14 cellular contexts compared by ENCODE assay signal in the genomic region with DNA sequence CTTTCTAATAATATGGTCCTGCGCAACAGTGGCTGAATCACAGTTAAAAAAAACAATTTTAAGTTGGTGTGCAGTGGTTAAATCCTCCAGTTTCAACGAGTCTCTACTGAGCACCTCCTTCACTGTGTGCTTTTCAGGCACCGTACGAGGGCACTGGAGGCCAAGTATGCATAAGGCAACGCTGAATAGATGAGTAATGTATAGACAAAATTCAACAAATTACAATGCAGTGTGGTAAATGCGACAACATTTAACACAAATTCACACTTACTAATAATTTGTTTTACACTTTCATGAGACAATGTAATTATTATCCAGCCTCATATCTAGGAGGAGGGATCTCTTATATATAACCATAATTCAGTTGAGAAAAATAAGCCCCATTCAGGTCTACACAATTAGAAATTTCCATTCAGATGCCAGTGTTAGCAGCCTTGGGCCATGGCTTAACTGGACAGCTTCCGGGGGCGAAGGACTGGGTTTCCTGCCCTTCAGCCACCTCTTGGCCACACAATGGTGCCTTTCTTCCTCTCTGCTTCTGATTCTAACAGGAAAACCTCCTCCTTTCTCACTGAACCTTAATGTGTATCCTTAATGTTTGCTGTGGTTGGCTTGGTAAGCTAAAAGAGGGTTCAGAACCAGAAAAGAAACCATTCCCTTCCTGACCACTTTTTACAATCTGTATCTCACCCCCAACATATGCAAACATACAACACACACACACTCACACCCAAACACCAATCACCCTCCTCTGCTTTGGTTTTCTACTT. TPM values are rescaled to one million over a fixed set of nuclear protein-coding genes. Genes with fewer than 3 reads are reported as not detected.
A peak's percentile ranks its signal among the peaks of the same experiment; 100 is the strongest.
DNase-seq lines count a peak whose midpoint lies in the region; ATAC-seq, FAIRE-seq and TF ChIP-seq lines count a peak whose summit lies in the region.
"Had no signal": no experiment of that assay in that cellular context is flagged by ENCODE, and none has a peak within 500 bp of the region (broad histone marks: within the 10 kb centered on the region; RNA-seq: fewer than 3 reads in every experiment).

No MANE protein-coding gene starts in this region.

- 81% methylated on average over 8 of the region's 8 CpGs for WGBS in prostate gland

- H3K4me3 ChIP-seq in SJCRH30 = no peak overlapping the region
- no peak overlapping the region for H3K4me3 ChIP-seq in prostate gland
- H3K4me3 ChIP-seq: adrenal gland had no signal

- no peaks in the 10 kb centered on the region for H3K9me3 Mint-ChIP-seq in natural killer cell
- H3K9me3 Mint-ChIP-seq: activated B cell treated with CpG ODN at 0.5 μM for 24 hours had no signal

- no peaks in the 10 kb centered on the region for H3K36me3 Mint-ChIP-seq in natural killer cell

- H3K4me1 Mint-ChIP-seq in natural killer cell = peaks cover 53 to 55% of the 10 kb centered on the region in 2 donors

- H3K27ac Mint-ChIP-seq in natural killer cell = peak overlapping the region in 1 of 2 donors; percentile 82
- H3K27ac Mint-ChIP-seq: activated B cell treated with CpG ODN at 0.5 μM for 24 hours, B cell had no signal

- no peak for TF ChIP-seq POLR2A in prostate gland (IDR thresholded peaks at IDR 0.05)

- intact Hi-C loops in natural killer cell (cut with micrococcal nuclease) (loop anchor here (10.0 kb wide), 2 partner anchors 387 to 453 kb away; partner anchors contain the start of genes UBE2V1 and ZNFX1), prostate gland (cut with DNase I) (no loop called here)

- peak overlapping the region; percentile 40 for H3K4me3 Mint-ChIP-seq in natural killer cell
- H3K4me3 Mint-ChIP-seq: activated B cell treated with CpG ODN at 0.5 μM for 24 hours, B cell had no signal

- H3K27ac ChIP-seq in SJCRH30 = no peak overlapping the region
- peak overlapping the region; percentile 15 for H3K27ac ChIP-seq in cingulate gyrus (ENCODE audit: low read depth, low read length)
- H3K27ac ChIP-seq in prostate gland = no peak overlapping the region

- peak; percentile 56 for FAIRE-seq in GM19239 (lab: Jason Lieb, UNC)

- no peaks in the 10 kb centered on the region for H3K27me3 Mint-ChIP-seq in natural killer cell (ENCODE audit: low read depth in 2 of 2)
- H3K27me3 Mint-ChIP-seq: activated B cell treated with CpG ODN at 0.5 μM for 24 hours, B cell had no signal

- TF ChIP-seq CTCF in natural killer cell (IDR thresholded peaks at IDR 0.05) (no peak), prostate gland (IDR thresholded peaks at IDR 0.05) (no peak)

- ATAC-seq in natural killer cell (peak; percentile 62 to 79 (median 74)), SK-N-SH treated with all-trans-retinoic acid at 6 μM for 48 hours (no peak), HG03039 (IDR thresholded peaks at IDR 0.05; ENCODE audit: unreplicated experiment) (no peak)
- ATAC-seq: HCT116 had no signal

- H3K36me3 ChIP-seq in SJCRH30 (peaks cover 4% of the 10 kb centered on the region), prostate gland (no peaks in the 10 kb centered on the region)
- H3K36me3 ChIP-seq: adrenal gland had no signal

- no peak for DNase-seq in GM19239 (ENCODE audit: insufficient read length, low spot score)
- DNase-seq in SJCRH30 = peak; percentile 33 to 71
- no peak for DNase-seq in natural killer cell
- no peak for DNase-seq in prostate gland (ENCODE audit: low spot score)
- DNase-seq: activated B cell treated with CpG ODN at 0.5 μM for 24 hours; activated T-cell treated with anti-CD3 and anti-CD28 coated beads, Interleukin-2, amount 50 U/mL, for 1 hour; adrenal gland; cerebellar nuclear complex; NK-92 treated with Interleukin-12 subunit alpha and Interleukin-12 subunit beta, amount 100 ng/mL, for 24 hours had no signal

- H3K27me3 ChIP-seq in SJCRH30 = no peaks in the 10 kb centered on the region
- no peaks in the 10 kb centered on the region for H3K27me3 ChIP-seq in prostate gland (replicated peaks; ENCODE audit: insufficient read depth)
- H3K27me3 ChIP-seq: adrenal gland had no signal

- H3K4me1 ChIP-seq in SJCRH30 (peaks cover 35% of the 10 kb centered on the region), prostate gland (replicated peaks) (no peaks in the 10 kb centered on the region)

- H3K9me3 ChIP-seq in SJCRH30 (replicated peaks) = peaks cover 2% of the 10 kb centered on the region; the same call in 1 of the 2 replicates
- H3K9me3 ChIP-seq in prostate gland = no peaks in the 10 kb centered on the region
- H3K9me3 ChIP-seq: adrenal gland had no signal

TF ChIP-seq in SK-N-SH treated with all-trans-retinoic acid at 6 μM for 48 hours, 23 proteins besides CTCF, POLR2A, EP300 and RAD21 (continues in another document):
- TF ChIP-seq, protein P1, sequence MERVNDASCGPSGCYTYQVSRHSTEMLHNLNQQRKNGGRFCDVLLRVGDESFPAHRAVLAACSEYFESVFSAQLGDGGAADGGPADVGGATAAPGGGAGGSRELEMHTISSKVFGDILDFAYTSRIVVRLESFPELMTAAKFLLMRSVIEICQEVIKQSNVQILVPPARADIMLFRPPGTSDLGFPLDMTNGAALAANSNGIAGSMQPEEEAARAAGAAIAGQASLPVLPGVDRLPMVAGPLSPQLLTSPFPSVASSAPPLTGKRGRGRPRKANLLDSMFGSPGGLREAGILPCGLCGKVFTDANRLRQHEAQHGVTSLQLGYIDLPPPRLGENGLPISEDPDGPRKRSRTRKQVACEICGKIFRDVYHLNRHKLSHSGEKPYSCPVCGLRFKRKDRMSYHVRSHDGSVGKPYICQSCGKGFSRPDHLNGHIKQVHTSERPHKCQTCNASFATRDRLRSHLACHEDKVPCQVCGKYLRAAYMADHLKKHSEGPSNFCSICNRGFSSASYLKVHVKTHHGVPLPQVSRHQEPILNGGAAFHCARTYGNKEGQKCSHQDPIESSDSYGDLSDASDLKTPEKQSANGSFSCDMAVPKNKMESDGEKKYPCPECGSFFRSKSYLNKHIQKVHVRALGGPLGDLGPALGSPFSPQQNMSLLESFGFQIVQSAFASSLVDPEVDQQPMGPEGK (CRISPR knock-in tag; IDR thresholded peaks at IDR 0.05; ENCODE audit: borderline replicate concordance) = no peak
- TF ChIP-seq RARB (CRISPR knock-in tag; IDR thresholded peaks at IDR 0.05) = no peak
- no peak for TF ChIP-seq ZNF565 (CRISPR knock-in tag; conservative IDR thresholded peaks at IDR 0.05; ENCODE audit: low read depth)
- no peak for TF ChIP-seq BACH2 (CRISPR knock-in tag; IDR thresholded peaks at IDR 0.05; ENCODE audit: borderline replicate concordance)
- TF ChIP-seq TOX (CRISPR knock-in tag; IDR thresholded peaks at IDR 0.05; ENCODE audit: borderline replicate concordance) = no peak
- no peak for TF ChIP-seq ARNTL (CRISPR knock-in tag; IDR thresholded peaks at IDR 0.05; ENCODE audit: borderline replicate concordance, low read depth)
- TF ChIP-seq PPARA (CRISPR knock-in tag; IDR thresholded peaks at IDR 0.05; ENCODE audit: borderline replicate concordance) = no peak
- TF ChIP-seq CREB5 (CRISPR knock-in tag; IDR thresholded peaks at IDR 0.05; ENCODE audit: low read depth) = no peak
- TF ChIP-seq SNAI2 (CRISPR knock-in tag; IDR thresholded peaks at IDR 0.05) = no peak
- TF ChIP-seq ZFP3 (CRISPR knock-in tag; IDR thresholded peaks at IDR 0.05) = no peak
- TF ChIP-seq, protein P2, sequence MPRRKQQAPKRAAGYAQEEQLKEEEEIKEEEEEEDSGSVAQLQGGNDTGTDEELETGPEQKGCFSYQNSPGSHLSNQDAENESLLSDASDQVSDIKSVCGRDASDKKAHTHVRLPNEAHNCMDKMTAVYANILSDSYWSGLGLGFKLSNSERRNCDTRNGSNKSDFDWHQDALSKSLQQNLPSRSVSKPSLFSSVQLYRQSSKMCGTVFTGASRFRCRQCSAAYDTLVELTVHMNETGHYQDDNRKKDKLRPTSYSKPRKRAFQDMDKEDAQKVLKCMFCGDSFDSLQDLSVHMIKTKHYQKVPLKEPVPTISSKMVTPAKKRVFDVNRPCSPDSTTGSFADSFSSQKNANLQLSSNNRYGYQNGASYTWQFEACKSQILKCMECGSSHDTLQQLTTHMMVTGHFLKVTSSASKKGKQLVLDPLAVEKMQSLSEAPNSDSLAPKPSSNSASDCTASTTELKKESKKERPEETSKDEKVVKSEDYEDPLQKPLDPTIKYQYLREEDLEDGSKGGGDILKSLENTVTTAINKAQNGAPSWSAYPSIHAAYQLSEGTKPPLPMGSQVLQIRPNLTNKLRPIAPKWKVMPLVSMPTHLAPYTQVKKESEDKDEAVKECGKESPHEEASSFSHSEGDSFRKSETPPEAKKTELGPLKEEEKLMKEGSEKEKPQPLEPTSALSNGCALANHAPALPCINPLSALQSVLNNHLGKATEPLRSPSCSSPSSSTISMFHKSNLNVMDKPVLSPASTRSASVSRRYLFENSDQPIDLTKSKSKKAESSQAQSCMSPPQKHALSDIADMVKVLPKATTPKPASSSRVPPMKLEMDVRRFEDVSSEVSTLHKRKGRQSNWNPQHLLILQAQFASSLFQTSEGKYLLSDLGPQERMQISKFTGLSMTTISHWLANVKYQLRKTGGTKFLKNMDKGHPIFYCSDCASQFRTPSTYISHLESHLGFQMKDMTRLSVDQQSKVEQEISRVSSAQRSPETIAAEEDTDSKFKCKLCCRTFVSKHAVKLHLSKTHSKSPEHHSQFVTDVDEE (CRISPR knock-in tag; IDR thresholded peaks at IDR 0.05) = no peak

RNA-seq across cellular contexts. Expression of gene B4GALT5, which starts 51.9 kb away (rescaled TPM):
- 79.6 and 81.1 TPM in 2 replicates for total RNA-seq in SJCRH30 (2014; rRNA removed; shearing (Covaris generic))
- total RNA-seq in natural killer cell (10 to 100 TPM; 15.5 to 29.1 (median 28.6) TPM), prostate gland (10 to 100 TPM; 17.8 to 53.7 TPM)

Comparison
In these comparisons a context has a peak if more than half of its experiments do, and no peak if none do; other contexts are left out.
1. DNase-seq: peak in SJCRH30 (2 of 2); none in GM19239 (single experiment), natural killer cell (single experiment) and prostate gland (single experiment).
2. ATAC-seq: peak in natural killer cell (3 of 3); none in SK-N-SH treated with all-trans-retinoic acid at 6 μM for 48 hours (single experiment) and HG03039 (single experiment).